In genomic region chr22:24270556-24271405, GRCh38 we compare ENCODE assay signal across 8 cellular contexts. TPM values are rescaled to one million over a fixed set of nuclear protein-coding genes. Genes with fewer than 3 reads are reported as not detected.
DNase-seq lines count a peak whose midpoint lies in the region; ATAC-seq and TF ChIP-seq lines count a peak whose summit lies in the region.

Gene SPECC1L, plus strand, starts transcription at chr22:24270831. Its CDS starts 31,401 bp downstream, at chr22:24302232.

- no peaks in the 10 kb centered on the region for H3K27me3 Mint-ChIP-seq in stimulated activated naive CD8-positive, alpha-beta T cell treated with anti-CD3 and anti-CD28 coated beads, Interleukin-15, amount 100 ng/mL, for 72 hours

- H3K9me3 ChIP-seq in Loucy (ENCODE audit: insufficient read depth, low read depth, low read length) (no peaks in the 10 kb centered on the region), neural cell (ENCODE audit: low read length) (no peaks in the 10 kb centered on the region)

- H3K9me2 ChIP-seq in Loucy (replicated peaks; ENCODE audit: low read depth, low read length), result no peaks in the 10 kb centered on the region
- H3K9me2 ChIP-seq in neural cell (ENCODE audit: insufficient read depth, low read length), result no peaks in the 10 kb centered on the region

- peak within 1 kb of the TSS; percentile 91 for H2AFZ ChIP-seq in Loucy (ENCODE audit: low read length)
- peak within 1 kb of the TSS; percentile 83 for H2AFZ ChIP-seq in neural cell (ENCODE audit: low read depth, low read length)

- H3K4me3 ChIP-seq in H7 (ENCODE audit: insufficient read depth, low read depth, low read length) (peak within 1 kb of the TSS; percentile 98), Loucy (ENCODE audit: low read length, poor library complexity, severe bottlenecking) (peak within 1 kb of the TSS; percentile 81), fibroblast of the aortic adventitia (ENCODE audit: low read depth, low read length) (peak within 1 kb of the TSS; percentile 95), neural cell (ENCODE audit: low read length) (peak within 1 kb of the TSS; percentile 99)

- peak; percentile 54 for TF ChIP-seq RAD21 in neural cell (conservative IDR thresholded peaks at IDR 0.05)

- H3K9me3 Mint-ChIP-seq in stimulated activated naive CD8-positive, alpha-beta T cell treated with anti-CD3 and anti-CD28 coated beads, Interleukin-15, amount 100 ng/mL, for 72 hours, result no peaks in the 10 kb centered on the region

- H4K20me1 ChIP-seq in Loucy (ENCODE audit: insufficient read depth, low read length, poor library complexity, severe bottlenecking), result peaks cover 35% of the 10 kb centered on the region
- H4K20me1 ChIP-seq in neural cell (ENCODE audit: insufficient read depth), result no peaks in the 10 kb centered on the region

- H3K36me3 ChIP-seq in H7 (replicated peaks; ENCODE audit: control insufficient read depth, insufficient read depth, low read length), result no peaks in the 10 kb centered on the region
- no peaks in the 10 kb centered on the region for H3K36me3 ChIP-seq in Loucy (ENCODE audit: insufficient read depth, low read length)
- no peaks in the 10 kb centered on the region for H3K36me3 ChIP-seq in neural cell (ENCODE audit: insufficient read depth, low read length)

- DNase-seq in ELR (ENCODE audit: low read depth) (peak; percentile 90), H7 (peak; percentile 97), SHP77 (lab: John Stamatoyannopoulos, UW) (peak; percentile 86 to 90), fibroblast of the aortic adventitia (ENCODE audit: low read depth) (peak; percentile 94)
- DNase-seq in activated effector memory CD4-positive, alpha-beta T cell treated with Interleukin-2 at 50 U/mL for 16 hours, result peak; percentile 90
- peak; percentile 93 to 94 for DNase-seq in stimulated activated naive CD8-positive, alpha-beta T cell treated with anti-CD3 and anti-CD28 coated beads, Interleukin-15, amount 100 ng/mL, for 72 hours

- H3K79me2 ChIP-seq in Loucy (ENCODE audit: insufficient read depth, low read length) (peaks cover 47% of the 10 kb centered on the region), neural cell (replicated peaks; ENCODE audit: insufficient read depth, low read length) (peaks cover 32% of the 10 kb centered on the region)

- H3F3A ChIP-seq in Loucy (ENCODE audit: low read depth), result no peaks in the 10 kb centered on the region
- no peaks in the 10 kb centered on the region for H3F3A ChIP-seq in neural cell (ENCODE audit: insufficient read depth, low read length, poor library complexity, severe bottlenecking)

- peak within 1 kb of the TSS; percentile 78 for H3K4me2 ChIP-seq in Loucy (ENCODE audit: low read depth, low read length, poor library complexity, severe bottlenecking)
- peak within 1 kb of the TSS; percentile 97 for H3K4me2 ChIP-seq in neural cell (ENCODE audit: low read length)

- peak; percentile 74 for TF ChIP-seq EP300 in neural cell (conservative IDR thresholded peaks at IDR 0.05; ENCODE audit: poor library complexity, severe bottlenecking)

- peaks cover 43% of the 10 kb centered on the region for H3K4me1 Mint-ChIP-seq in stimulated activated naive CD8-positive, alpha-beta T cell treated with anti-CD3 and anti-CD28 coated beads, Interleukin-15, amount 100 ng/mL, for 72 hours

- no peaks in the 10 kb centered on the region for H3K27me3 ChIP-seq in H7 (ENCODE audit: control insufficient read depth, insufficient read depth, low read length)
- no peaks in the 10 kb centered on the region for H3K27me3 ChIP-seq in Loucy (ENCODE audit: insufficient read depth, low read length, poor library complexity, severe bottlenecking)
- no peaks in the 10 kb centered on the region for H3K27me3 ChIP-seq in neural cell (ENCODE audit: insufficient read depth, low read depth, low read length)

- peak within 1 kb of the TSS; percentile 90 to 96 for H3K4me3 Mint-ChIP-seq in stimulated activated naive CD8-positive, alpha-beta T cell treated with anti-CD3 and anti-CD28 coated beads, Interleukin-15, amount 100 ng/mL, for 72 hours

- H3K4me1 ChIP-seq in Loucy (ENCODE audit: insufficient read depth, low read length, poor library complexity, severe bottlenecking), result peaks cover 27% of the 10 kb centered on the region

- TF ChIP-seq CTCF in Loucy (conservative IDR thresholded peaks at IDR 0.05; ENCODE audit: low read length) (peak; percentile 19; the same call in 1 of the 2 replicates), fibroblast of the aortic adventitia (IDR thresholded peaks at IDR 0.05; ENCODE audit: insufficient read depth, low read length) (no peak), neural cell (IDR thresholded peaks at IDR 0.05; ENCODE audit: poor library complexity, severe bottlenecking) (peak; percentile 42)

- H3K9ac ChIP-seq in Loucy (ENCODE audit: low read depth, low read length, poor library complexity, severe bottlenecking), result peak within 1 kb of the TSS; percentile 95
- H3K9ac ChIP-seq in neural cell (ENCODE audit: low read length), result peak within 1 kb of the TSS; percentile 98

- peak within 1 kb of the TSS; percentile 97 to 99 for H3K27ac Mint-ChIP-seq in stimulated activated naive CD8-positive, alpha-beta T cell treated with anti-CD3 and anti-CD28 coated beads, Interleukin-15, amount 100 ng/mL, for 72 hours

- peak within 1 kb of the TSS; percentile 97 for H3K27ac ChIP-seq in neural cell (ENCODE audit: low read length)

- ATAC-seq in stimulated activated naive CD8-positive, alpha-beta T cell treated with anti-CD3 and anti-CD28 coated beads, Interleukin-15, amount 100 ng/mL, for 72 hours, result peak; percentile 90

TF ChIP-seq in neural cell, 6 proteins besides CTCF, POLR2A, EP300 and RAD21:
- TF ChIP-seq REST (IDR thresholded peaks at IDR 0.05; ENCODE audit: borderline replicate concordance), result peak; percentile 74
- no peak for TF ChIP-seq TAF1 (IDR thresholded peaks at IDR 0.05; ENCODE audit: low read depth)
- TF ChIP-seq EZH2 (IDR thresholded peaks at IDR 0.05; ENCODE audit: borderline replicate concordance, insufficient read depth, low read length, poor library complexity, severe bottlenecking), result no peak
- TF ChIP-seq MXI1 (conservative IDR thresholded peaks at IDR 0.05; ENCODE audit: poor library complexity, severe bottlenecking), result peak; percentile 83
- TF ChIP-seq SMC3 (conservative IDR thresholded peaks at IDR 0.05; ENCODE audit: poor library complexity), result peak; percentile 40
- TF ChIP-seq POLR2AphosphoS5 (IDR thresholded peaks at IDR 0.05), result peak; percentile 97
TF ChIP-seq in neural cell: peak in this region for 4.

RNA-seq across cellular contexts. Expression of gene SPECC1L, which starts in this region (rescaled TPM):
- total RNA-seq in H7 (2014; rRNA removed; shearing (Covaris generic)), result 23.0 and 27.2 TPM in 2 replicates
- total RNA-seq in fibroblast of the aortic adventitia (ENCODE audit: low replicate concordance), result 31.0 and 43.2 TPM in 2 replicates
- polyA plus RNA-seq in neural cell, result 27.1 and 28.7 TPM in 2 replicates
- 96.9 and 107 TPM in 2 replicates for polyA minus RNA-seq in neural cell

Comparison
In these comparisons a context has a peak if more than half of its experiments do, and no peak if none do; other contexts are left out.
1. Peak in every context shown above with its lines: DNase-seq, ATAC-seq, H3K4me3 ChIP-seq and H3K27ac ChIP-seq.